In genomic region chr1:233598891-233599541, GRCh38 we compare ENCODE assay signal across 1 cellular context.
TF ChIP-seq lines count a peak whose summit lies in the region.

No MANE protein-coding gene starts in this region.

TF ChIP-seq in GM23338, 12 proteins besides CTCF, POLR2A, EP300 and RAD21 (continued from another document):
- no peak for TF ChIP-seq ZNF462 (CRISPR knock-in tag; IDR thresholded peaks at IDR 0.05)
- no peak for TF ChIP-seq CREB1 (CRISPR knock-in tag; IDR thresholded peaks at IDR 0.05; ENCODE audit: low read depth)
- TF ChIP-seq STAT1 (IDR thresholded peaks at IDR 0.05; ENCODE audit: unreplicated experiment), result no peak
- no peak for TF ChIP-seq ZNF114 (CRISPR knock-in tag; IDR thresholded peaks at IDR 0.05)
- TF ChIP-seq ZNF331 (CRISPR knock-in tag; IDR thresholded peaks at IDR 0.05; ENCODE audit: low read depth), result no peak
- no peak for TF ChIP-seq REST (IDR thresholded peaks at IDR 0.05; ENCODE audit: unreplicated experiment)
- TF ChIP-seq JUNB (IDR thresholded peaks at IDR 0.05; ENCODE audit: unreplicated experiment), result no peak
TF ChIP-seq in GM23338: peak in this region for 0.
